8 cellular contexts compared by ENCODE assay signal in the genomic region with DNA sequence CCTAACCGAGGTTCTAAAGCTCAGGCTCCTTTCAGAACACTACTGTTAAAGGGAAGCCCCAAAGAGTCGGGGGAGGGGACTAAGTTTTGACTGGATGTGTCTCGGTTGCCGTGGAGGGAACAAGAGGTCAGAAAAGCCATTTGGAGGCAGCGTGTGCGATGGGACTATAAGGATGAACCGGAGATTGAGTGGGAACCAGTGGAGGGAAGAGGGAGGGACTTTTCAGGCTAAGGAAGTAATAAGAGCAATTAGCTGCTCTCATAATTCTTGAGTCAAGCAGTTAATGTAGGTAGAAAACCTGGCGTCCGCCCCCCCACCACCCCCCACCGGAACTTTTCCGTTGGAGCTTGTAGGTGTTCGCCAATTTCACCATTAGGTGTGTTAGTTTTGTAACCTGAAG. TPM values are rescaled to one million over a fixed set of nuclear protein-coding genes. Genes with fewer than 3 reads are reported as not detected.
DNase-seq lines count a peak whose midpoint lies in the region; ATAC-seq and TF ChIP-seq lines count a peak whose summit lies in the region.

No MANE protein-coding gene starts in this region.

- ATAC-seq in HG03039 (IDR thresholded peaks at IDR 0.05; ENCODE audit: unreplicated experiment) (peak; percentile 17), left ventricle myocardium superior (peak; percentile 43), psoas muscle (peak in 1 of 4 donors; percentile 25)
- peak; percentile 15 for ATAC-seq in activated naive CD8-positive, alpha-beta T cell treated with anti-CD3 and anti-CD28 coated beads, Interleukin-2, amount 50 U/mL, for 24 hours

- DNase-seq in activated effector memory CD4-positive, alpha-beta T cell treated with anti-CD3 and anti-CD28 coated beads, Interleukin-2, amount 50 U/mL, for 16 hours, result peak; percentile 65
- DNase-seq in activated effector memory CD4-positive, alpha-beta T cell treated with Interleukin-2 at 50 U/mL for 16 hours, result no peak
- DNase-seq in NOMO-1 treated with dmso at 0.1 percent for 144 hours (lab: John Stamatoyannopoulos, UW; ENCODE audit: unreplicated experiment), result peak; percentile 84
- peak; percentile 31 for DNase-seq in activated naive CD8-positive, alpha-beta T cell treated with anti-CD3 and anti-CD28 coated beads, Interleukin-2, amount 50 U/mL, for 24 hours
- DNase-seq in left ventricle myocardium superior, result no peak
- peak in 1 of 2 donors; percentile 18 for DNase-seq in psoas muscle
- DNase-seq in NCI-H187 treated with DMSO at 0.1 percent for 48 hours (lab: John Stamatoyannopoulos, UW), result no peak

- no peaks in the 10 kb centered on the region for H3K9me3 ChIP-seq in psoas muscle

- 0 to 1% (median 1%) methylated on average over 12 of the region's 12 CpGs for WGBS in psoas muscle, 3 donors

- TF ChIP-seq CTCF in psoas muscle (IDR thresholded peaks at IDR 0.05), result no peak

- H3K4me3 Mint-ChIP-seq in activated naive CD8-positive, alpha-beta T cell treated with anti-CD3 and anti-CD28 coated beads, Interleukin-2, amount 50 U/mL, for 24 hours, result peak overlapping the region; percentile 90

- intact Hi-C loops in left ventricle myocardium superior (cut with micrococcal nuclease) (no loop called here), psoas muscle (cut with DNase I) (no loop called here)

- no peaks in the 10 kb centered on the region for H3K27me3 ChIP-seq in psoas muscle (ENCODE audit: insufficient read depth in 3 of 3, low read length in 2 of 3)

- H3K4me3 ChIP-seq in psoas muscle, result peak overlapping the region; percentile 84

- peak overlapping the region; percentile 92 for H3K27ac ChIP-seq in psoas muscle

- H3K36me3 Mint-ChIP-seq in activated naive CD8-positive, alpha-beta T cell treated with anti-CD3 and anti-CD28 coated beads, Interleukin-2, amount 50 U/mL, for 24 hours (ENCODE audit: low read depth), result no peaks in the 10 kb centered on the region

- H3K4me1 Mint-ChIP-seq in activated naive CD8-positive, alpha-beta T cell treated with anti-CD3 and anti-CD28 coated beads, Interleukin-2, amount 50 U/mL, for 24 hours, result peaks cover 30% of the 10 kb centered on the region

- H3K27me3 Mint-ChIP-seq in activated naive CD8-positive, alpha-beta T cell treated with anti-CD3 and anti-CD28 coated beads, Interleukin-2, amount 50 U/mL, for 24 hours, result peaks cover 1% of the 10 kb centered on the region

- H3K4me1 ChIP-seq in psoas muscle, result peaks cover 22% of the 10 kb centered on the region

- no peaks in the 10 kb centered on the region for H3K9me3 Mint-ChIP-seq in activated naive CD8-positive, alpha-beta T cell treated with anti-CD3 and anti-CD28 coated beads, Interleukin-2, amount 50 U/mL, for 24 hours

- H3K27ac Mint-ChIP-seq in activated naive CD8-positive, alpha-beta T cell treated with anti-CD3 and anti-CD28 coated beads, Interleukin-2, amount 50 U/mL, for 24 hours, result peak overlapping the region; percentile 96

- H3K36me3 ChIP-seq in psoas muscle (ENCODE audit: insufficient read depth in 1 of 2, low read depth in 1 of 2), result no peaks in the 10 kb centered on the region

RNA-seq across cellular contexts. Expression of a gene that starts 0.5 kb away (rescaled TPM):
- total RNA-seq in left ventricle myocardium superior (55.2 TPM), psoas muscle (10 to 100 TPM; 24.6 to 44.4 (median 34.8) TPM)
- polyA plus RNA-seq in psoas muscle, result 10 to 100 TPM in 2 of 3 donors, 1 to 10 TPM in 1; 6.0 to 16.9 (median 11.7) TPM

RNA-seq across cellular contexts. Expression of a gene that starts 59.7 kb away (rescaled TPM):
- total RNA-seq in left ventricle myocardium superior, result 10.1 TPM
- 1 to 10 TPM; 5.0 to 8.0 (median 6.9) TPM for total RNA-seq in psoas muscle
- 10 to 100 TPM in 1 of 3 donors, 1 to 10 TPM in 2; 5.5 to 18.2 (median 7.6) TPM for polyA plus RNA-seq in psoas muscle

Comparison
In these comparisons a context has a peak if more than half of its experiments do, and no peak if none do; other contexts are left out.
1. DNase-seq: peak in activated effector memory CD4-positive, alpha-beta T cell treated with anti-CD3 and anti-CD28 coated beads, Interleukin-2, amount 50 U/mL, for 16 hours (single experiment), NOMO-1 treated with dmso at 0.1 percent for 144 hours (single experiment) and activated naive CD8-positive, alpha-beta T cell treated with anti-CD3 and anti-CD28 coated beads, Interleukin-2, amount 50 U/mL, for 24 hours (single experiment); none in activated effector memory CD4-positive, alpha-beta T cell treated with Interleukin-2 at 50 U/mL for 16 hours (single experiment), left ventricle myocardium superior (single experiment) and NCI-H187 treated with DMSO at 0.1 percent for 48 hours (single experiment).